Comparison of ENCODE assay signal across 8 cellular contexts in the genomic region with DNA sequence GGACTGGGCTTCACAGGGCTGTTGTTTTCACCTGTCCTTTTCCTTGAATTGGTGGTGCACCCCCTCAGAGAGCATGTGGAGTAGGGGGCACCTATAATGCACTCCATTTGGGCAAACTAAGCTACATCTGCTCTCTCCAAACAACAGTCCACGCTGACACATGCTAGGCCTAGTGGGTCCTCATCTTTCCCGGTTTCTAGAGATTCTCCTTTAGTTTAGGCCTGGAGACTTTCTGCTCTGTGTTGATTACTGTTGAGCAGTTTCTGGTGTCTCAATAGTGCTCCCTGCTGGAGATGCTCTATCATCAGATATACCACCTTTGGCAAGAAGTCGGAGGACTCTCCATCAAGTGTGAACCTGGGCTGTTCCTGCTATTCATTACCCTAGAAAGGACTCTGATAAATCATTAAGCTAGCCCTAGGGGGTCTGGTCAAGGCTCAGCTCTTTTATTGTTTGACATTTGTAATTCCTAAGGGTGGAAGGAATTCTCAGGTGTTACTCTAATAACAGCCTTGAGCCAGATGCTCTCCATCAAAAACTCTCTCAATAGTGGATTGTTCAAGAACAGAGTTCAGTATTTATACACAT.
DNase-seq lines count a peak whose midpoint lies in the region; ATAC-seq, FAIRE-seq and TF ChIP-seq lines count a peak whose summit lies in the region.

No MANE protein-coding gene starts in this region.

- H3K4me1 Mint-ChIP-seq in activated CD8-positive, alpha-beta memory T cell treated with anti-CD3 and anti-CD28 coated beads, Interleukin-2, amount 10 ng/mL, durations not matched to agents 7 days and 5 days, result peaks cover 16% of the 10 kb centered on the region
- H3K4me1 Mint-ChIP-seq in naive thymus-derived CD4-positive, alpha-beta T cell, result peaks cover 18 to 52% (median 46%) of the 10 kb centered on the region in 7 donors

- peaks cover 7% of the 10 kb centered on the region for H3K9me3 ChIP-seq in AG04450 (ENCODE audit: control insufficient read depth, insufficient read depth, low read length)
- H3K9me3 ChIP-seq in naive thymus-derived CD4-positive, alpha-beta T cell (ENCODE audit: control insufficient read depth in 2 of 3, low read length in 3 of 3), result no peaks in the 10 kb centered on the region
- no peaks in the 10 kb centered on the region for H3K9me3 ChIP-seq in thyroid gland

- TF ChIP-seq CTCF in AG04450 (IDR thresholded peaks at IDR 0.05; ENCODE audit: low read depth, low read length) (peak; percentile 81), thyroid gland (IDR thresholded peaks at IDR 0.05) (peak in 5 of 6 experiments; percentile 19 to 73 (median 65))

- H3K4me3 Mint-ChIP-seq in activated CD8-positive, alpha-beta memory T cell treated with anti-CD3 and anti-CD28 coated beads, Interleukin-2, amount 10 ng/mL, durations not matched to agents 7 days and 5 days, result no peak overlapping the region
- H3K4me3 Mint-ChIP-seq in naive thymus-derived CD4-positive, alpha-beta T cell, result peak overlapping the region in 8 of 10 donors; percentile 8 to 66 (median 57)

- intact Hi-C loops in naive thymus-derived CD4-positive, alpha-beta T cell (cut with micrococcal nuclease), result loop anchor here (1.0 to 10.0 kb wide), 11 partner anchors 9 to 842 kb away; no protein-coding TSS in a partner anchor
- intact Hi-C loops in thyroid gland (cut with DNase I), result loop anchor here (5.0 to 10.0 kb wide), 2 partner anchors 56 to 129 kb away; no protein-coding TSS in a partner anchor

- H3K27ac ChIP-seq in AG04450 (ENCODE audit: low read depth, low read length) (no peak overlapping the region), epithelial cell of prostate (no peak overlapping the region), thyroid gland (no peak overlapping the region)
- peak overlapping the region; percentile 3 for H3K27ac ChIP-seq in naive thymus-derived CD4-positive, alpha-beta T cell (ENCODE audit: low read depth, low read length)

- H3K36me3 ChIP-seq in naive thymus-derived CD4-positive, alpha-beta T cell (ENCODE audit: control insufficient read depth in 2 of 3, insufficient read depth in 3 of 3, low read length in 3 of 3), result no peaks in the 10 kb centered on the region
- H3K36me3 ChIP-seq in thyroid gland, result no peaks in the 10 kb centered on the region

- H3K27me3 ChIP-seq in AG04450 (ENCODE audit: control insufficient read depth, insufficient read depth, low read length), result no peaks in the 10 kb centered on the region
- H3K27me3 ChIP-seq in naive thymus-derived CD4-positive, alpha-beta T cell (ENCODE audit: control insufficient read depth in 2 of 2, insufficient read depth in 2 of 2, low read length in 2 of 2), result no peaks in the 10 kb centered on the region
- no peaks in the 10 kb centered on the region for H3K27me3 ChIP-seq in thyroid gland

- no peak overlapping the region for H3K27ac Mint-ChIP-seq in activated CD8-positive, alpha-beta memory T cell treated with anti-CD3 and anti-CD28 coated beads, Interleukin-2, amount 10 ng/mL, durations not matched to agents 7 days and 5 days
- peak overlapping the region in 8 of 9 donors; percentile 66 to 98 (median 86) for H3K27ac Mint-ChIP-seq in naive thymus-derived CD4-positive, alpha-beta T cell

- FAIRE-seq in GM18507 (lab: Jason Lieb, UNC), result peak; percentile 75

- H3K36me3 Mint-ChIP-seq in activated CD8-positive, alpha-beta memory T cell treated with anti-CD3 and anti-CD28 coated beads, Interleukin-2, amount 10 ng/mL, durations not matched to agents 7 days and 5 days, result peaks cover 14% of the 10 kb centered on the region
- peaks cover 5 to 28% (median 8%) of the 10 kb centered on the region in 5 donors for H3K36me3 Mint-ChIP-seq in naive thymus-derived CD4-positive, alpha-beta T cell

- H3K27me3 Mint-ChIP-seq in activated CD8-positive, alpha-beta memory T cell treated with anti-CD3 and anti-CD28 coated beads, Interleukin-2, amount 10 ng/mL, durations not matched to agents 7 days and 5 days, result no peaks in the 10 kb centered on the region
- H3K27me3 Mint-ChIP-seq in naive thymus-derived CD4-positive, alpha-beta T cell, result peaks cover 0 to 23% (median 8%) of the 10 kb centered on the region in 5 donors

- CTCF ChIA-PET in AG04450 (lab: Charles Lee), result interaction anchor here (0.5 to 3.5 kb wide), 58 partner anchors 9 to 957 kb away, joined by 3 to 54 read pairs (median 4); a partner anchor contains a TSS
- CTCF ChIA-PET in activated CD8-positive, alpha-beta memory T cell treated with anti-CD3 and anti-CD28 coated beads, Interleukin-2, amount 10 ng/mL, durations not matched to agents 7 days and 5 days (lab: Charles Lee), result interaction anchor here (0.6 to 11.0 kb wide), 26 partner anchors 9 to 163 kb away, joined by 3 to 181 read pairs (median 6); a partner anchor contains a TSS
- CTCF ChIA-PET in naive thymus-derived CD4-positive, alpha-beta T cell (lab: Charles Lee), result interaction anchor here (0.5 to 10.1 kb wide), 38 partner anchors 9 to 841 kb away, joined by 3 to 192 read pairs (median 4); a partner anchor contains a TSS

- peaks cover 2% of the 10 kb centered on the region for H3K9me3 Mint-ChIP-seq in activated CD8-positive, alpha-beta memory T cell treated with anti-CD3 and anti-CD28 coated beads, Interleukin-2, amount 10 ng/mL, durations not matched to agents 7 days and 5 days (ENCODE audit: low read depth)
- peaks cover 5 to 40% (median 18%) of the 10 kb centered on the region in 11 donors for H3K9me3 Mint-ChIP-seq in naive thymus-derived CD4-positive, alpha-beta T cell

- H3K4me3 ChIP-seq in AG04450 (ENCODE audit: low read depth, low read length) (no peak overlapping the region), thyroid gland (replicated peaks in 1 of 3) (no peak overlapping the region)
- no peak overlapping the region for H3K4me3 ChIP-seq in naive thymus-derived CD4-positive, alpha-beta T cell (ENCODE audit: low read length)

- 6 to 13% methylated on average over 3 of the region's 3 CpGs for WGBS in thyroid gland, 2 donors

- POLR2A ChIA-PET in AG04450 (lab: Yijun Ruan, JAX), result no interaction called here
- POLR2A ChIA-PET in naive thymus-derived CD4-positive, alpha-beta T cell (lab: Charles Lee), result interaction anchor here (0.6 to 5.3 kb wide), 19 partner anchors 10 to 140 kb away, joined by 3 to 34 read pairs (median 4); a partner anchor contains a TSS

- ATAC-seq in HG02981 (IDR thresholded peaks at IDR 0.05; ENCODE audit: unreplicated experiment), result peak; percentile 92
- peak; percentile 100 for ATAC-seq in activated CD8-positive, alpha-beta memory T cell treated with anti-CD3 and anti-CD28 coated beads, Interleukin-2, amount 10 ng/mL, durations not matched to agents 7 days and 5 days
- peak; percentile 99 for ATAC-seq in naive thymus-derived CD4-positive, alpha-beta T cell

- DNase-seq in AG04450 (ENCODE audit: low read depth, low spot score), result peak; percentile 29
- DNase-seq in GM18507 (ENCODE audit: extremely low spot score, insufficient read length, low read depth), result no peak
- DNase-seq in NCI-H82 (lab: John Stamatoyannopoulos, UW), result peak; percentile 73
- peak; percentile 71 for DNase-seq in activated CD8-positive, alpha-beta memory T cell treated with anti-CD3 and anti-CD28 coated beads, Interleukin-2, amount 10 ng/mL, durations not matched to agents 7 days and 5 days
- DNase-seq in epithelial cell of prostate (ENCODE audit: low read depth, low spot score), result peak; percentile 29
- peak; percentile 14 to 83 (median 73) for DNase-seq in naive thymus-derived CD4-positive, alpha-beta T cell
- DNase-seq in thyroid gland, result peak; percentile 21 to 31

- TF ChIP-seq POLR2A in thyroid gland (IDR thresholded peaks at IDR 0.05), result no peak

- H3K4me1 ChIP-seq in naive thymus-derived CD4-positive, alpha-beta T cell (ENCODE audit: control insufficient read depth in 2 of 2, insufficient read depth in 2 of 2, low read length in 2 of 2), result peaks cover 4 to 7% of the 10 kb centered on the region in 2 donors
- no peaks in the 10 kb centered on the region for H3K4me1 ChIP-seq in thyroid gland
